Comparison of ENCODE assay signal across 8 cellular contexts in genomic region chr3:57951106-57951882, GRCh38. TPM values are rescaled to one million over a fixed set of nuclear protein-coding genes. Genes with fewer than 3 reads are reported as not detected.
DNase-seq lines count a peak whose midpoint lies in the region; ATAC-seq, FAIRE-seq and TF ChIP-seq lines count a peak whose summit lies in the region.

No MANE protein-coding gene starts in this region.

- peak overlapping the region; percentile 66; the same call in 1 of the 2 replicates for H4K8ac ChIP-seq in H1 (ENCODE audit: extremely low read depth, insufficient read depth, low read length)

- H3K4me1 ChIP-seq in PC-9 (replicated peaks; ENCODE audit: insufficient read depth) (peaks cover 47% of the 10 kb centered on the region), H1 (replicated peaks in 1 of 4; ENCODE audit: control insufficient read depth in 3 of 4, insufficient read depth in 4 of 4, low read length in 3 of 4) (peaks cover 0 to 25% (median 6%) of the 10 kb centered on the region in 4 experiments; a peak in 5 of 7 replicates)

- FAIRE-seq in H1 (lab: Jason Lieb, UNC), result no peak

- DNase-seq in Calu3 (peak; percentile 40), PC-9 (peak; percentile 51 to 67), H1 (ENCODE audit: low read depth in 1 of 2, low spot score in 2 of 2) (no peak), mucosa of gallbladder (ENCODE audit: low spot score) (peak; percentile 73), ureter (ENCODE audit: low spot score) (peak; percentile 82)

- no peak overlapping the region for H3K56ac ChIP-seq in H1 (replicated peaks; ENCODE audit: insufficient read length, low read depth, low read length)

- TF ChIP-seq POLR2A in H1 (IDR thresholded peaks at IDR 0.05; ENCODE audit: control extremely low read depth in 1 of 2, low read depth in 2 of 2, low read length in 2 of 2), result no peak
- TF ChIP-seq POLR2A in GM18505 (IDR thresholded peaks at IDR 0.05; ENCODE audit: borderline replicate concordance, extremely low read depth, insufficient read depth, insufficient read length), result no peak

- peak overlapping the region; percentile 34; the same call in 1 of the 2 replicates for H3K18ac ChIP-seq in H1 (ENCODE audit: extremely low read depth, low read length)

- no peaks in the 10 kb centered on the region for H3K27me3 Mint-ChIP-seq in Calu3 (ENCODE audit: unreplicated experiment)

- H3K27ac ChIP-seq in PC-9 (peak overlapping the region; percentile 38), H1 (ENCODE audit: low read depth, low read length) (peak overlapping the region; percentile 37; the same call in 1 of the 2 replicates)

- no peak overlapping the region for H2BK120ac ChIP-seq in H1 (replicated peaks; ENCODE audit: low read depth, low read length)

- no peaks in the 10 kb centered on the region for H3K79me1 ChIP-seq in H1 (ENCODE audit: low read depth, low read length)

- H3K36me3 Mint-ChIP-seq in Calu3 (ENCODE audit: insufficient read depth, unreplicated experiment), result peaks cover 10% of the 10 kb centered on the region

- H3K9me2 ChIP-seq in PC-9 (ENCODE audit: insufficient read depth), result no peaks in the 10 kb centered on the region

- H3F3A ChIP-seq in PC-9 (ENCODE audit: insufficient read depth, low read depth), result peaks cover 24% of the 10 kb centered on the region

- H3K14ac ChIP-seq in H1 (ENCODE audit: insufficient read length), result no peak overlapping the region

- H2BK20ac ChIP-seq in H1 (ENCODE audit: low read length), result peak overlapping the region; percentile 9

- H4K20me1 ChIP-seq in PC-9 (ENCODE audit: insufficient read depth), result no peaks in the 10 kb centered on the region
- no peaks in the 10 kb centered on the region for H4K20me1 ChIP-seq in H1 (replicated peaks in 1 of 2; ENCODE audit: control insufficient read depth in 1 of 2, insufficient read depth in 2 of 2, low read length in 2 of 2)

- no peak overlapping the region for H3K4me3 ChIP-seq in PC-9
- H3K4me3 ChIP-seq in H1 (ENCODE audit: extremely low read depth in 1 of 4, insufficient read depth in 2 of 4, low read depth in 3 of 4, low read length in 4 of 4), result no peak overlapping the region

- H2BK15ac ChIP-seq in H1 (ENCODE audit: low read length), result 0 out of 2 replicates have a peak overlapping the region, but pooled peaks have one; percentile 55

- peak overlapping the region; percentile 5 for H4K5ac ChIP-seq in H1 (ENCODE audit: insufficient read length, low read depth, low read length)

- H3K4me1 Mint-ChIP-seq in Calu3 (ENCODE audit: low read depth, unreplicated experiment), result peaks cover 28% of the 10 kb centered on the region

- no peak for TF ChIP-seq CTCF in Calu3 (IDR thresholded peaks at IDR 0.05; ENCODE audit: unreplicated experiment)
- TF ChIP-seq CTCF in PC-9 (conservative IDR thresholded peaks at IDR 0.05), result no peak
- TF ChIP-seq CTCF in H1 (IDR thresholded peaks at IDR 0.05; ENCODE audit: control extremely low read depth in 1 of 3, insufficient read depth in 1 of 3, low read depth in 1 of 3, low read length in 3 of 3), result no peak

- peak overlapping the region in 2 of 4 experiments; percentile 40 to 44; a peak in 2 of 7 replicates for H3K9ac ChIP-seq in H1 (replicated peaks in 1 of 4; ENCODE audit: extremely low read depth in 1 of 4, low read depth in 3 of 4, low read length in 3 of 4)

- peak overlapping the region; percentile 51 for H3K4me2 ChIP-seq in PC-9
- no peak overlapping the region for H3K4me2 ChIP-seq in H1 (ENCODE audit: insufficient read depth in 1 of 2, low read depth in 2 of 2, low read length in 2 of 2)

- H3K23me2 ChIP-seq in H1 (ENCODE audit: low read depth, low read length), result no peaks in the 10 kb centered on the region; the same call in 1 of the 2 replicates

- H2AFZ ChIP-seq in PC-9 (peak overlapping the region; percentile 39; the same call in 1 of the 2 replicates), H1 (ENCODE audit: low read length) (peak overlapping the region; percentile 81; the same call in 1 of the 2 replicates)

- TF ChIP-seq EP300 in H1 (IDR thresholded peaks at IDR 0.05; ENCODE audit: borderline replicate concordance in 1 of 2, low read depth in 2 of 2, low read length in 2 of 2), result no peak

- POLR2A ChIA-PET in PC-9 (lab: Charles Lee; ENCODE audit: unreplicated experiment), result no interaction called here
- POLR2A ChIA-PET in H1 (lab: Charles Lee; ENCODE audit: partially characterized antibody), result interaction anchor here (0.6 to 1.3 kb wide), 9 partner anchors 8 to 750 kb away, joined by 3 to 4 read pairs (median 3); partner anchors contain the start of genes HTD2 and RPP14

- TF ChIP-seq RAD21 in H1 (IDR thresholded peaks at IDR 0.05 in 1 of 2, conservative IDR thresholded peaks at IDR 0.05 in 1 of 2; ENCODE audit: low read depth in 2 of 2, low read length in 2 of 2), result no peak

- no peaks in the 10 kb centered on the region for H3K9me3 ChIP-seq in PC-9 (ENCODE audit: insufficient read depth, low read depth)
- no peaks in the 10 kb centered on the region for H3K9me3 ChIP-seq in H1 (ENCODE audit: insufficient read depth in 2 of 2, low read depth in 1 of 2, low read length in 1 of 2)

- H3K9me3 Mint-ChIP-seq in Calu3 (ENCODE audit: low read depth, unreplicated experiment), result no peaks in the 10 kb centered on the region

- peak overlapping the region; percentile 42 for H3K27ac Mint-ChIP-seq in Calu3 (ENCODE audit: unreplicated experiment)

- no peaks in the 10 kb centered on the region for H3K79me2 ChIP-seq in PC-9 (ENCODE audit: low read depth)
- no peaks in the 10 kb centered on the region for H3K79me2 ChIP-seq in H1 (ENCODE audit: control insufficient read depth in 1 of 2, insufficient read depth in 2 of 2, low read length in 2 of 2)

- ATAC-seq in GM19463 (IDR thresholded peaks at IDR 0.05; ENCODE audit: unreplicated experiment) (no peak), HG03097 (IDR thresholded peaks at IDR 0.05; ENCODE audit: low FRiP score, unreplicated experiment) (no peak), GM18505 (IDR thresholded peaks at IDR 0.05; ENCODE audit: unreplicated experiment) (no peak)

- H2AK5ac ChIP-seq in H1 (ENCODE audit: low read depth, low read length), result no peak overlapping the region

- 87% methylated on average over 8 of the region's 8 CpGs; no CpG with 5 or more reads in 1 of the 2 experiments for WGBS in H1 (ENCODE audit: extremely low coverage in 1 of 2, insufficient coverage in 1 of 2, insufficient read length in 1 of 2, insufficient replicate concordance in 2 of 2, low coverage in 1 of 2, low lambda C conversion rate in 2 of 2, missing lambda C conversion rate in 1 of 2), 2 experiments

- H3K23ac ChIP-seq in H1 (ENCODE audit: insufficient read length), result no peak overlapping the region

- intact Hi-C loops in Calu3 (cut with micrococcal nuclease; ENCODE audit: unreplicated experiment), result no loop called here
- intact Hi-C loops in PC-9 (cut with micrococcal nuclease; ENCODE audit: unreplicated experiment), result loop anchor here (10.0 kb wide), 1 partner anchor 54 kb away; the partner anchor contains the start of gene FLNB

- H3K27me3 ChIP-seq in PC-9 (ENCODE audit: insufficient read depth, low read depth) (no peaks in the 10 kb centered on the region), H1 (replicated peaks in 1 of 4; ENCODE audit: control insufficient read depth in 3 of 4, extremely low read depth in 1 of 4, insufficient read depth in 3 of 4, low read length in 3 of 4) (no peaks in the 10 kb centered on the region)

- H4K91ac ChIP-seq in H1 (replicated peaks; ENCODE audit: insufficient read length, low read length), result no peak overlapping the region

- H3K36me3 ChIP-seq in PC-9 (ENCODE audit: low read depth) (no peaks in the 10 kb centered on the region), H1 (ENCODE audit: control insufficient read depth in 2 of 4, insufficient read depth in 4 of 4, low read length in 3 of 4) (no peaks in the 10 kb centered on the region)

- H2BK12ac ChIP-seq in H1 (ENCODE audit: low read depth, low read length), result peak overlapping the region; percentile 13

- H3K4ac ChIP-seq in H1 (replicated peaks; ENCODE audit: insufficient read length, low read depth, low read length), result no peak overlapping the region

- H2BK5ac ChIP-seq in H1 (ENCODE audit: low read depth, low read length), result 0 out of 2 replicates have a peak overlapping the region, but pooled peaks have one; percentile 40

- H3K4me3 Mint-ChIP-seq in Calu3 (ENCODE audit: low read depth, unreplicated experiment), result no peak overlapping the region

- BruUV-seq in Calu3 (replicated peaks; lab: Mats Ljungman, UMichigan), result no TSS peak
- no TSS peak for BruUV-seq in PC-9 (replicated peaks; lab: Mats Ljungman, UMichigan)

- CTCF ChIA-PET in Calu3 (lab: Charles Lee) (interaction anchor here (0.9 kb wide), 1 partner anchor 57 kb away, joined by 4 read pairs; the partner anchor contains the start of gene FLNB), PC-9 (lab: Charles Lee) (no interaction called here), H1 (lab: Charles Lee; ENCODE audit: partially characterized antibody) (interaction anchor here (0.9 to 1.7 kb wide), 6 partner anchors 11 to 226 kb away, joined by 3 to 7 read pairs (median 4); partner anchors contain the start of gene FLNB)

TF ChIP-seq in H1, 55 proteins besides CTCF, POLR2A, EP300 and RAD21 (continues in another document):
- no peak for TF ChIP-seq RBBP5 (IDR thresholded peaks at IDR 0.05; ENCODE audit: borderline replicate concordance, low read depth, low read length)
- TF ChIP-seq TAF7 (optimal IDR thresholded peaks at IDR 0.05; ENCODE audit: borderline replicate concordance, low read depth, low read length), result no peak
- no peak for TF ChIP-seq POU5F1 (IDR thresholded peaks at IDR 0.05; ENCODE audit: low read depth, low read length)
- TF ChIP-seq POLR2AphosphoS5 (IDR thresholded peaks at IDR 0.05; ENCODE audit: low read depth, low read length), result 0 out of 2 replicates have a peak, but pooled peaks have one; percentile 23
- TF ChIP-seq E2F6 (IDR thresholded peaks at IDR 0.05), result 0 out of 2 replicates have a peak, but pooled peaks have one; percentile 11
- TF ChIP-seq TEAD4 (IDR thresholded peaks at IDR 0.05; ENCODE audit: low read depth, low read length), result no peak

RNA-seq across cellular contexts. Expression of gene FLNB, which starts 56.9 kb away (rescaled TPM):
- 136 and 147 TPM in 2 replicates for total RNA-seq in Calu3 (2022)
- 349 and 361 TPM in 2 replicates for total RNA-seq in PC-9 (2021)
- 118 and 122 TPM in 2 replicates for total RNA-seq in H1 (2021; fragmentation: NEBNext Ultra II Directional; extraction: Animal tissue kit (Norgen Biotek cat#: 25700))
- 72.2 and 72.3 TPM in 2 replicates for polyA plus RNA-seq in H1 (2011; rRNA removed)
- polyA plus RNA-seq in H1 (2011; cell fraction: cytosol; rRNA removed), result 53.0 TPM
- 599 TPM for polyA plus RNA-seq in H1 (2011; cell fraction: nucleus; rRNA removed)
- 82.4 to 123 TPM (median 108 TPM) in 4 replicates for polyA plus RNA-seq in H1 (2012, experiment 1 of 2)
- polyA plus RNA-seq in H1 (2012, experiment 2 of 2), result 47.2 TPM
- polyA plus RNA-seq in H1 (2013, experiment 1 of 2), result 96.1 TPM
- 85.9 TPM for polyA plus RNA-seq in H1 (2013, experiment 2 of 2)
- 249 and 262 TPM in 2 replicates for polyA minus RNA-seq in H1 (2011; rRNA and poly(A)+ RNA removed)
- 121 TPM for polyA minus RNA-seq in H1 (2011; cell fraction: cytosol; rRNA and poly(A)+ RNA removed)
- polyA minus RNA-seq in H1 (2011; cell fraction: nucleus; rRNA and poly(A)+ RNA removed), result 391 TPM
- total RNA-seq in mucosa of gallbladder, result 119 TPM
- 303 TPM for total RNA-seq in ureter

Comparison
In these comparisons a context has a peak if more than half of its experiments do, and no peak if none do; other contexts are left out.
1. DNase-seq: peak in Calu3 (single experiment), PC-9 (2 of 2), mucosa of gallbladder (single experiment) and ureter (single experiment); none in H1 (0 of 2).